In genomic region chr16:11213373-11213772, GRCh38 we compare ENCODE assay signal across 22 cellular contexts. TPM values are rescaled to one million over a fixed set of nuclear protein-coding genes. Genes with fewer than 3 reads are reported as not detected.
DNase-seq lines count a peak whose midpoint lies in the region; ATAC-seq and TF ChIP-seq lines count a peak whose summit lies in the region.
"Had no signal": no experiment of that assay in that cellular context is flagged by ENCODE, and none has a peak within 500 bp of the region (broad histone marks: within the 10 kb centered on the region; RNA-seq: fewer than 3 reads in every experiment).

No MANE protein-coding gene starts in this region.

- no peaks in the 10 kb centered on the region for H3K4me1 Mint-ChIP-seq in MCF 10A (ENCODE audit: insufficient read depth, unreplicated experiment)
- H3K4me1 Mint-ChIP-seq in dendritic cell treated with granulocyte-macrophage colony-stimulating factor and Interleukin-4, amounts not matched to agents 40 ng/mL and 50 ng/mL, for 4 days (ENCODE audit: low read depth): peaks cover 53% of the 10 kb centered on the region
- H3K4me1 Mint-ChIP-seq in immature natural killer cell: no peaks in the 10 kb centered on the region

- H3K27me3 ChIP-seq in mammary epithelial cell (ENCODE audit: insufficient read depth, low read length) (no peaks in the 10 kb centered on the region), neuronal stem cell (ENCODE audit: control insufficient read depth in 3 of 3, insufficient read depth in 3 of 3, low read depth in 1 of 3, low read length in 3 of 3) (no peaks in the 10 kb centered on the region), thymus (ENCODE audit: control insufficient read depth, insufficient read depth) (no peaks in the 10 kb centered on the region)

- no peak overlapping the region for H3K14ac ChIP-seq in neuronal stem cell (ENCODE audit: low read length)

- H3K27ac ChIP-seq in mammary epithelial cell (ENCODE audit: insufficient read depth, low read depth, low read length) (no peak overlapping the region), neuronal stem cell (replicated peaks; ENCODE audit: low read length) (no peak overlapping the region), thymus (ENCODE audit: low read depth) (peak overlapping the region; percentile 5)
- H3K27ac ChIP-seq: HL-60, PC-9, SK-N-MC had no signal

- no peak overlapping the region for H2BK12ac ChIP-seq in neuronal stem cell (ENCODE audit: low read length)

- H2BK15ac ChIP-seq in neuronal stem cell (ENCODE audit: low read length): no peak overlapping the region

- H3K4me3 ChIP-seq in mammary epithelial cell (replicated peaks in 1 of 3; ENCODE audit: insufficient read depth in 1 of 3, low read depth in 2 of 3, low read length in 3 of 3) (no peak overlapping the region), neuronal stem cell (ENCODE audit: low read length in 2 of 2) (peak overlapping the region in 1 of 2 donors; percentile 21), thymus (ENCODE audit: low read length) (no peak overlapping the region)
- H3K4me3 ChIP-seq: K562, PC-9, SK-N-MC had no signal

- dilution Hi-C loops in mammary epithelial cell (cut with HindIII; ENCODE audit: low sequenced_read_pairs): loop anchor here (5.0 kb wide), 1 partner anchor 64 kb away; the partner anchor contains the start of gene PRM2

- H2AFZ ChIP-seq in mammary epithelial cell (ENCODE audit: low read depth, low read length) (peak overlapping the region; percentile 14), neuronal stem cell (ENCODE audit: low read length) (no peak overlapping the region)
- H2AFZ ChIP-seq: PC-9 had no signal

- H3K4me3 Mint-ChIP-seq in MCF 10A (ENCODE audit: unreplicated experiment): no peak overlapping the region
- no peak overlapping the region for H3K4me3 Mint-ChIP-seq in dendritic cell treated with granulocyte-macrophage colony-stimulating factor and Interleukin-4, amounts not matched to agents 40 ng/mL and 50 ng/mL, for 4 days
- no peak overlapping the region for H3K4me3 Mint-ChIP-seq in immature natural killer cell
- H3K4me3 Mint-ChIP-seq: HFFc6 had no signal

- H3K27ac Mint-ChIP-seq in MCF 10A (ENCODE audit: low read depth, unreplicated experiment) (no peak overlapping the region), immature natural killer cell (no peak overlapping the region)
- peak overlapping the region; percentile 65 for H3K27ac Mint-ChIP-seq in dendritic cell treated with granulocyte-macrophage colony-stimulating factor and Interleukin-4, amounts not matched to agents 40 ng/mL and 50 ng/mL, for 4 days
- H3K27ac Mint-ChIP-seq: HFFc6 had no signal

- H2BK120ac ChIP-seq in neuronal stem cell (ENCODE audit: low read depth, low read length): no peak overlapping the region

- POLR2A ChIA-PET in MCF 10A (lab: Yijun Ruan, JAX): interaction anchor here (0.7 kb wide), 1 partner anchor 287 kb away, joined by 4 read pairs; no protein-coding TSS in a partner anchor

- ATAC-seq in HG02610 (IDR thresholded peaks at IDR 0.05; ENCODE audit: unreplicated experiment): no peak

- no peaks in the 10 kb centered on the region for H3K79me2 ChIP-seq in mammary epithelial cell (ENCODE audit: insufficient read depth, low read length)

- H2AK5ac ChIP-seq in neuronal stem cell (ENCODE audit: low read depth, low read length): peak overlapping the region; percentile 85

- peaks cover 9% of the 10 kb centered on the region for H3K9me3 ChIP-seq in mammary epithelial cell (replicated peaks; ENCODE audit: insufficient read depth, low read length)
- H3K9me3 ChIP-seq in neuronal stem cell (replicated peaks in 1 of 2; ENCODE audit: control insufficient read depth in 2 of 2, insufficient read depth in 1 of 2, low read depth in 1 of 2, low read length in 2 of 2): peaks cover 9 to 11% of the 10 kb centered on the region in 2 donors
- peaks cover 3% of the 10 kb centered on the region for H3K9me3 ChIP-seq in thymus (ENCODE audit: control insufficient read depth)

- H3K36me3 Mint-ChIP-seq in MCF 10A (ENCODE audit: insufficient read depth, unreplicated experiment) (no peaks in the 10 kb centered on the region), immature natural killer cell (peaks cover 0 to 10% (median 7%) of the 10 kb centered on the region in 3 donors)
- H3K36me3 Mint-ChIP-seq in dendritic cell treated with granulocyte-macrophage colony-stimulating factor and Interleukin-4, amounts not matched to agents 40 ng/mL and 50 ng/mL, for 4 days (ENCODE audit: low read depth): no peaks in the 10 kb centered on the region

- in situ Hi-C loops in mammary epithelial cell (cut with MboI; ENCODE audit: low sequenced_read_pairs in 2 of 2): no loop called here

- H3K4me1 ChIP-seq in mammary epithelial cell (ENCODE audit: insufficient read depth, low read length) (peaks cover 17% of the 10 kb centered on the region), neuronal stem cell (ENCODE audit: control insufficient read depth in 2 of 2, insufficient read depth in 1 of 2, low read depth in 1 of 2, low read length in 2 of 2) (no peaks in the 10 kb centered on the region), thymus (ENCODE audit: control insufficient read depth, insufficient read depth, low read length) (no peaks in the 10 kb centered on the region)

- no peaks in the 10 kb centered on the region for H3K79me1 ChIP-seq in neuronal stem cell (ENCODE audit: low read depth, low read length)

- H3K4me2 ChIP-seq in mammary epithelial cell (ENCODE audit: insufficient read depth, low read depth, low read length): no peak overlapping the region
- H3K4me2 ChIP-seq in neuronal stem cell (ENCODE audit: insufficient read depth, low read length, poor library complexity, severe bottlenecking): no peak overlapping the region
- H3K4me2 ChIP-seq: PC-9 had no signal

- H2BK5ac ChIP-seq in neuronal stem cell (ENCODE audit: low read length): peak overlapping the region; percentile 54

- DNase-seq in mammary epithelial cell (no peak), MCF 10A (ENCODE audit: unreplicated experiment) (no peak), neuronal stem cell (ENCODE audit: low spot score) (no peak), iPS-NIHi7 (ENCODE audit: extremely low spot score) (no peak), immature natural killer cell (no peak)
- DNase-seq: 8988T, DMS79 treated with DMSO at 0.1 percent for 48 hours, HFFc6, NCI-H1092, NCI-H2107, NCI-H2227 treated with DMSO at 0.1 percent for 48 hours, NCI-H524, Right ventricle myocardium superior had no signal

- H3K23ac ChIP-seq in neuronal stem cell (ENCODE audit: low read depth, low read length, poor library complexity): no peak overlapping the region

- intact Hi-C loops in mammary epithelial cell (cut with micrococcal nuclease) (no loop called here), MCF 10A (cut with micrococcal nuclease) (no loop called here)
- intact Hi-C loops in dendritic cell treated with granulocyte-macrophage colony-stimulating factor and Interleukin-4, amounts not matched to agents 40 ng/mL and 50 ng/mL, for 4 days (cut with micrococcal nuclease): no loop called here

- CTCF ChIA-PET in mammary epithelial cell (lab: Charles Lee; ENCODE audit: low non-redundant PET): no interaction called here
- CTCF ChIA-PET in MCF 10A (lab: Yijun Ruan, JAX): interaction anchor here (0.6 to 1.8 kb wide), 3 partner anchors 42 to 669 kb away, joined by 3 to 8 read pairs (median 4); partner anchors contain the start of gene SOCS1

- WGBS in mammary epithelial cell (ENCODE audit: low coverage, missing lambda C conversion rate): 94% methylated on average over 5 of the region's 5 CpGs
- WGBS in neuronal stem cell (ENCODE audit: extremely low coverage in 2 of 2, insufficient read length in 2 of 2, insufficient replicate concordance in 1 of 2), 2 donors: no CpG with 5 or more reads among the region's 5 CpGs
- WGBS in thymus: 98% methylated on average over 5 of the region's 5 CpGs

- H3K36me3 ChIP-seq in mammary epithelial cell (ENCODE audit: insufficient read depth, low read length): no peaks in the 10 kb centered on the region
- H3K36me3 ChIP-seq in neuronal stem cell (replicated peaks in 1 of 2; ENCODE audit: control insufficient read depth in 2 of 2, insufficient read depth in 2 of 2, low read length in 2 of 2): no peaks in the 10 kb centered on the region
- no peaks in the 10 kb centered on the region for H3K36me3 ChIP-seq in thymus (ENCODE audit: control insufficient read depth, insufficient read depth)

- BruUV-seq in mammary epithelial cell (replicated peaks; lab: Mats Ljungman, UMichigan) (no TSS peak), MCF 10A (replicated peaks; lab: Mats Ljungman, UMichigan) (no TSS peak)

- no peak overlapping the region for H3K18ac ChIP-seq in neuronal stem cell (ENCODE audit: low read length)

- H4K8ac ChIP-seq in neuronal stem cell (ENCODE audit: low read depth, low read length): no peak overlapping the region

- peaks cover 9% of the 10 kb centered on the region for H3K9me3 Mint-ChIP-seq in MCF 10A (ENCODE audit: unreplicated experiment)
- peaks cover 10% of the 10 kb centered on the region for H3K9me3 Mint-ChIP-seq in dendritic cell treated with granulocyte-macrophage colony-stimulating factor and Interleukin-4, amounts not matched to agents 40 ng/mL and 50 ng/mL, for 4 days
- H3K9me3 Mint-ChIP-seq in immature natural killer cell: peaks cover 0 to 13% (median 4%) of the 10 kb centered on the region in 6 donors

- no peak overlapping the region for H3K4ac ChIP-seq in neuronal stem cell (ENCODE audit: low read length)

- H4K91ac ChIP-seq in neuronal stem cell (ENCODE audit: low read depth, low read length, poor library complexity): peak overlapping the region; percentile 85

- TF ChIP-seq CTCF in mammary epithelial cell (conservative IDR thresholded peaks at IDR 0.05 in 1 of 2, IDR thresholded peaks at IDR 0.05 in 1 of 2; ENCODE audit: extremely low read depth in 1 of 2, insufficient read depth in 1 of 2, low read depth in 1 of 2, low read length in 2 of 2) (no peak), MCF 10A (IDR thresholded peaks at IDR 0.05; ENCODE audit: unreplicated experiment) (no peak)

- H4K20me1 ChIP-seq in mammary epithelial cell (ENCODE audit: insufficient read depth, low read length): no peaks in the 10 kb centered on the region

- H3K27me3 Mint-ChIP-seq in MCF 10A (ENCODE audit: insufficient read depth, unreplicated experiment): no peaks in the 10 kb centered on the region
- peaks cover 18% of the 10 kb centered on the region for H3K27me3 Mint-ChIP-seq in dendritic cell treated with granulocyte-macrophage colony-stimulating factor and Interleukin-4, amounts not matched to agents 40 ng/mL and 50 ng/mL, for 4 days
- peaks cover 0 to 3% (median under 1%) of the 10 kb centered on the region in 3 donors for H3K27me3 Mint-ChIP-seq in immature natural killer cell (ENCODE audit: low read depth in 3 of 3)

- H3K9ac ChIP-seq in mammary epithelial cell (ENCODE audit: insufficient read depth, low read length) (no peak overlapping the region), neuronal stem cell (ENCODE audit: low read depth, low read length, poor library complexity) (no peak overlapping the region)

RNA-seq across cellular contexts. Expression of gene SOCS1, which starts 42.6 kb away (rescaled TPM):
- 1 to 10 TPM; 2.0 to 7.9 TPM for total RNA-seq in mammary epithelial cell
- polyA plus RNA-seq in mammary epithelial cell: 3.5 TPM
- 1.4 TPM for polyA minus RNA-seq in mammary epithelial cell
- total RNA-seq in MCF 10A (2022): 1.4 and 1.6 TPM in 2 replicates
- 3.4 TPM for polyA plus RNA-seq in neuronal stem cell (2013, experiment 1 of 2)
- polyA plus RNA-seq in neuronal stem cell (2013, experiment 2 of 2): 3.6 TPM
- 109 TPM for polyA plus RNA-seq in thymus
- polyA plus RNA-seq in immature natural killer cell: 10 to 100 TPM; 14.0 to 24.4 (median 14.5) TPM

RNA-seq across cellular contexts. Expression of gene TNP2, which starts 55.8 kb away (rescaled TPM):
- total RNA-seq in mammary epithelial cell: not detected
- not detected for polyA plus RNA-seq in mammary epithelial cell
- not detected for polyA minus RNA-seq in mammary epithelial cell
- total RNA-seq in MCF 10A (2022): not detected in 2 replicates
- polyA plus RNA-seq in neuronal stem cell (2013, experiment 1 of 2): not detected
- not detected for polyA plus RNA-seq in neuronal stem cell (2013, experiment 2 of 2)
- polyA plus RNA-seq in thymus: not detected
- not detected for polyA plus RNA-seq in immature natural killer cell
- total RNA-seq: H4, HFFc6, K562, PC-9, Right ventricle myocardium superior had no signal
- polyA plus RNA-seq: BJ, K562 had no signal
